ENCODE assay signal across 8 cellular contexts in the genomic region with DNA sequence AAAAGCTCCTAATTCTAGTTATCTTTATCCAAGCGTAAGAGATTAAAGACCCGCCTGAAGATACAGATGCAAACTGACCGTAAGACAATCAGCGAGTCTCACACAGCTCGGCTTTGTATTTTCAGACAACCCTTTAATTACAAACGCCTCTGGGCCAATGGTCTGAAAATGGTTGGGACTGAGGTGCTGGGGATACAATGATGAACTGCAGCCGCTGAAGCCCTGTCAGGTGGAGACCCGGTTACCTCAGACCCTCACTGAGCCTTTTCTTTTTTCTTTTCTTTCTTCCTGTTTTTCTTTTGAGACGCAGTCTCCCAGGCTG. TPM values are rescaled to one million over a fixed set of nuclear protein-coding genes. Genes with fewer than 3 reads are reported as not detected.
DNase-seq lines count a peak whose midpoint lies in the region; ATAC-seq and TF ChIP-seq lines count a peak whose summit lies in the region.

No MANE protein-coding gene starts in this region.

- H3K4ac ChIP-seq in IMR-90 (ENCODE audit: low read depth, low read length), result peak overlapping the region; percentile 46; the same call in 1 of the 2 replicates

- H4K20me1 ChIP-seq in IMR-90 (ENCODE audit: insufficient read depth, low read length), result no peaks in the 10 kb centered on the region

- peak overlapping the region; percentile 45 for H3K9ac ChIP-seq in IMR-90 (ENCODE audit: low read depth, low read length)

- CTCF ChIA-PET in CD8-positive, alpha-beta memory T cell (lab: Charles Lee), result interaction anchor here (1.1 to 2.6 kb wide), 4 partner anchors 10 to 207 kb away, joined by 3 to 10 read pairs (median 4); partner anchors contain the start of gene PPP4R3B
- CTCF ChIA-PET in IMR-90 (lab: Yijun Ruan, JAX), result no interaction called here

- peak overlapping the region; percentile 51 to 78 for H4K8ac ChIP-seq in IMR-90 (ENCODE audit: low read depth in 2 of 2, low read length in 2 of 2)

- peaks cover 4% of the 10 kb centered on the region for H3K4me1 ChIP-seq in CD8-positive, alpha-beta memory T cell (ENCODE audit: insufficient read depth, low read length)
- H3K4me1 ChIP-seq in IMR-90 (ENCODE audit: control insufficient read depth, insufficient read depth, low read length) (peaks cover 2% of the 10 kb centered on the region; the same call in 1 of the 2 replicates), right cardiac atrium (ENCODE audit: control insufficient read depth, insufficient read depth, low read length) (no peaks in the 10 kb centered on the region)

- peak overlapping the region; percentile 98 for H2AFZ ChIP-seq in IMR-90 (replicated peaks; ENCODE audit: low read length, poor library complexity)

- H2BK20ac ChIP-seq in IMR-90 (ENCODE audit: low read depth, low read length), result no peak overlapping the region

- H2BK120ac ChIP-seq in IMR-90 (ENCODE audit: low read depth, low read length), result no peak overlapping the region

- in situ Hi-C loops in IMR-90 (cut with MboI; ENCODE audit: low sequenced_read_pairs), result no loop called here

- H4K5ac ChIP-seq in IMR-90 (ENCODE audit: low read depth, low read length), result peak overlapping the region; percentile 43

- peaks cover 0 to 22% (median 2%) of the 10 kb centered on the region in 3 donors for H3K36me3 Mint-ChIP-seq in CD8-positive, alpha-beta memory T cell
- peaks cover 9% of the 10 kb centered on the region for H3K36me3 Mint-ChIP-seq in activated T-helper 2 cell treated with anti-CD3 and anti-CD28 coated beads, Interferon-gamma antibody, Interleukin-2, Interleukin-4, amounts not matched to agents 10 μg/mL and 5 μg/mL and 100 μg/mL, durations not matched to agents 14 hours and 24 hours and 36 hours (ENCODE audit: low read depth)

- peak overlapping the region; percentile 22 for H2BK5ac ChIP-seq in IMR-90 (ENCODE audit: low read depth, low read length, poor library complexity, severe bottlenecking)

- 29% methylated on average over 1 of the region's 9 CpGs; no CpG with 5 or more reads in 1 of the 2 experiments for WGBS in IMR-90 (ENCODE audit: extremely low coverage in 2 of 2, insufficient read length in 1 of 2), 2 experiments
- 16% methylated on average over 9 of the region's 9 CpGs for WGBS in right cardiac atrium

- peaks cover 12 to 22% of the 10 kb centered on the region in 2 experiments for H3K79me1 ChIP-seq in IMR-90 (ENCODE audit: low read depth in 1 of 2, low read length in 2 of 2)

- H3K4me1 Mint-ChIP-seq in CD8-positive, alpha-beta memory T cell, result peaks cover 14 to 26% (median 24%) of the 10 kb centered on the region in 3 donors
- peaks cover 13% of the 10 kb centered on the region for H3K4me1 Mint-ChIP-seq in activated T-helper 2 cell treated with anti-CD3 and anti-CD28 coated beads, Interferon-gamma antibody, Interleukin-2, Interleukin-4, amounts not matched to agents 10 μg/mL and 5 μg/mL and 100 μg/mL, durations not matched to agents 14 hours and 24 hours and 36 hours (ENCODE audit: low read depth)

- no peak overlapping the region for H3K56ac ChIP-seq in IMR-90 (ENCODE audit: extremely low read depth, insufficient read depth, low read length)

- TF ChIP-seq POLR2A in IMR-90 (IDR thresholded peaks at IDR 0.05; ENCODE audit: low read depth, low read length), result no peak

- no peak for DNase-seq in CD8-positive, alpha-beta memory T cell
- DNase-seq in IMR-90, result no peak
- DNase-seq in activated T-helper 2 cell treated with anti-CD3 and anti-CD28 coated beads, Interferon-gamma antibody, Interleukin-2, Interleukin-4, amounts not matched to agents 10 μg/mL and 5 μg/mL and 100 μg/mL, durations not matched to agents 14 hours and 24 hours and 36 hours (ENCODE audit: low spot score), result no peak
- DNase-seq in right cardiac atrium, result no peak
- no peak for DNase-seq in sciatic nerve (ENCODE audit: low spot score)
- no peak for DNase-seq in T-helper 9 cell

- TF ChIP-seq CTCF in IMR-90 (conservative IDR thresholded peaks at IDR 0.05; ENCODE audit: low read depth, low read length), result no peak

- peak; percentile 18 for ATAC-seq in GM19351 (IDR thresholded peaks at IDR 0.05; ENCODE audit: unreplicated experiment)
- no peak; the same call in 1 of the 2 replicates for ATAC-seq in IMR-90 (ENCODE audit: low read depth)
- ATAC-seq in right cardiac atrium, result peak; percentile 1 to 22
- ATAC-seq in sciatic nerve, result peak; percentile 5
- ATAC-seq in HG02588 (IDR thresholded peaks at IDR 0.05; ENCODE audit: unreplicated experiment), result no peak

- dilution Hi-C loops in IMR-90 (cut with HindIII; ENCODE audit: low sequenced_read_pairs, unreplicated experiment), result no loop called here

- H4K91ac ChIP-seq in IMR-90 (ENCODE audit: insufficient read depth, low read depth, low read length), result no peak overlapping the region

- no peak overlapping the region for H2BK15ac ChIP-seq in IMR-90 (ENCODE audit: low read depth, low read length)

- H3K4me3 Mint-ChIP-seq in CD8-positive, alpha-beta memory T cell, result peak overlapping the region; percentile 87 to 99 (median 96)
- peak overlapping the region; percentile 93 for H3K4me3 Mint-ChIP-seq in activated T-helper 2 cell treated with anti-CD3 and anti-CD28 coated beads, Interferon-gamma antibody, Interleukin-2, Interleukin-4, amounts not matched to agents 10 μg/mL and 5 μg/mL and 100 μg/mL, durations not matched to agents 14 hours and 24 hours and 36 hours (ENCODE audit: low read depth)

- intact Hi-C loops in IMR-90 (cut with micrococcal nuclease) (no loop called here), right cardiac atrium (cut with DNase I) (no loop called here), sciatic nerve (cut with DNase I) (no loop called here)
- intact Hi-C loops in activated T-helper 2 cell treated with anti-CD3 and anti-CD28 coated beads, Interferon-gamma antibody, Interleukin-2, Interleukin-4, amounts not matched to agents 10 μg/mL and 5 μg/mL and 100 μg/mL, durations not matched to agents 14 hours and 24 hours and 36 hours (cut with micrococcal nuclease), result loop anchor here (1.0 to 5.0 kb wide), 6 partner anchors 11 to 947 kb away; partner anchors contain the start of genes CLHC1, PNPT1, PPP4R3B and RPS27A

- no peaks in the 10 kb centered on the region for H3K27me3 ChIP-seq in CD8-positive, alpha-beta memory T cell (ENCODE audit: insufficient read depth, low read length, poor library complexity, severe bottlenecking)
- no peaks in the 10 kb centered on the region for H3K27me3 ChIP-seq in IMR-90 (ENCODE audit: control insufficient read depth, insufficient read depth, low read length)
- no peaks in the 10 kb centered on the region for H3K27me3 ChIP-seq in right cardiac atrium (ENCODE audit: control insufficient read depth, insufficient read depth)

- BruUV-seq in IMR-90 (replicated peaks; lab: Mats Ljungman, UMichigan), result no TSS peak

- peaks cover 2% of the 10 kb centered on the region for H3K36me3 ChIP-seq in CD8-positive, alpha-beta memory T cell (ENCODE audit: insufficient read depth, low read length)
- no peaks in the 10 kb centered on the region for H3K36me3 ChIP-seq in IMR-90 (ENCODE audit: control insufficient read depth, insufficient read depth, low read length)

- POLR2A ChIA-PET in CD8-positive, alpha-beta memory T cell (lab: Charles Lee), result interaction anchor here (0.8 to 3.0 kb wide), 6 partner anchors 99 to 469 kb away, joined by 3 to 41 read pairs (median 6); partner anchors contain the start of genes CCDC88A, CLHC1, MTIF2 and PPP4R3B
- POLR2A ChIA-PET in IMR-90 (lab: Charles Lee; ENCODE audit: unreplicated experiment), result no interaction called here

- H3K4me3 ChIP-seq in CD8-positive, alpha-beta memory T cell (ENCODE audit: low read length), result peak overlapping the region; percentile 99
- peak overlapping the region; percentile 79 for H3K4me3 ChIP-seq in IMR-90 (ENCODE audit: insufficient read depth, low read depth, low read length)
- H3K4me3 ChIP-seq in right cardiac atrium (ENCODE audit: low read length), result peak overlapping the region; percentile 71

- 0 out of 2 replicates have a peak, but pooled peaks cover 6% of the 10 kb centered on the region for H3K9me1 ChIP-seq in IMR-90 (ENCODE audit: insufficient read depth, low read length)

- H3K9me3 Mint-ChIP-seq in CD8-positive, alpha-beta memory T cell, result no peaks in the 10 kb centered on the region
- H3K9me3 Mint-ChIP-seq in activated T-helper 2 cell treated with anti-CD3 and anti-CD28 coated beads, Interferon-gamma antibody, Interleukin-2, Interleukin-4, amounts not matched to agents 10 μg/mL and 5 μg/mL and 100 μg/mL, durations not matched to agents 14 hours and 24 hours and 36 hours, result no peaks in the 10 kb centered on the region

- no peaks in the 10 kb centered on the region for H3K9me3 ChIP-seq in CD8-positive, alpha-beta memory T cell (ENCODE audit: low read length)
- H3K9me3 ChIP-seq in IMR-90 (ENCODE audit: control insufficient read depth, insufficient read depth, low read length) (no peaks in the 10 kb centered on the region), right cardiac atrium (ENCODE audit: control insufficient read depth, low read length) (no peaks in the 10 kb centered on the region)

- peak overlapping the region; percentile 97 for H3K27ac ChIP-seq in CD8-positive, alpha-beta memory T cell (ENCODE audit: low read depth, low read length)
- H3K27ac ChIP-seq in IMR-90 (ENCODE audit: insufficient read depth, low read length), result no peak overlapping the region
- H3K27ac ChIP-seq in right cardiac atrium (ENCODE audit: low read length), result peak overlapping the region; percentile 77

- peak overlapping the region; percentile 80; the same call in 1 of the 2 replicates for H3K14ac ChIP-seq in IMR-90 (replicated peaks; ENCODE audit: low read depth, low read length)

- peaks cover 0 to 5% of the 10 kb centered on the region in 2 donors for H3K27me3 Mint-ChIP-seq in CD8-positive, alpha-beta memory T cell
- peaks cover 3% of the 10 kb centered on the region for H3K27me3 Mint-ChIP-seq in activated T-helper 2 cell treated with anti-CD3 and anti-CD28 coated beads, Interferon-gamma antibody, Interleukin-2, Interleukin-4, amounts not matched to agents 10 μg/mL and 5 μg/mL and 100 μg/mL, durations not matched to agents 14 hours and 24 hours and 36 hours (ENCODE audit: low read depth)

- H3K4me2 ChIP-seq in IMR-90 (ENCODE audit: low read depth, low read length), result peak overlapping the region; percentile 91

- H3K27ac Mint-ChIP-seq in CD8-positive, alpha-beta memory T cell, result peak overlapping the region; percentile 95 to 100 (median 99)
- H3K27ac Mint-ChIP-seq in activated T-helper 2 cell treated with anti-CD3 and anti-CD28 coated beads, Interferon-gamma antibody, Interleukin-2, Interleukin-4, amounts not matched to agents 10 μg/mL and 5 μg/mL and 100 μg/mL, durations not matched to agents 14 hours and 24 hours and 36 hours, result peak overlapping the region; percentile 86

- no peak overlapping the region for H3K18ac ChIP-seq in IMR-90 (ENCODE audit: low read depth, low read length)

- no peak for TF ChIP-seq RAD21 in IMR-90 (IDR thresholded peaks at IDR 0.05; ENCODE audit: low read length)

- H2AK9ac ChIP-seq in IMR-90 (replicated peaks; ENCODE audit: low read depth, low read length, poor library complexity), result peak overlapping the region; percentile 83

- H3K23ac ChIP-seq in IMR-90 (ENCODE audit: low read depth, low read length), result peak overlapping the region; percentile 23; the same call in 1 of the 2 replicates

- H2AK5ac ChIP-seq in IMR-90 (ENCODE audit: low read depth, low read length), result 0 out of 2 replicates have a peak overlapping the region, but pooled peaks have one; percentile 23

RNA-seq across cellular contexts. Expression of gene CFAP36, which starts 0.7 kb away (rescaled TPM):
- total RNA-seq in CD8-positive, alpha-beta memory T cell, result 10 to 100 TPM; 27.6 TPM
- polyA plus RNA-seq in CD8-positive, alpha-beta memory T cell, result 30.9 TPM
- total RNA-seq in IMR-90 (2012; rRNA removed), result 11.1 and 32.8 TPM in 2 replicates
- polyA plus RNA-seq in IMR-90 (2012; rRNA removed), result 13.5 and 16.8 TPM in 2 replicates
- 2.4 TPM in 2 replicates for polyA plus RNA-seq in IMR-90 (2012; cell fraction: cytosol; rRNA removed)
- 1.1 and 11.6 TPM in 2 replicates for polyA plus RNA-seq in IMR-90 (2012; cell fraction: nucleus; rRNA removed; ENCODE audit: low replicate concordance)
- 23.7 and 27.3 TPM in 2 replicates for total RNA-seq in activated T-helper 2 cell treated with anti-CD3 and anti-CD28 coated beads, Interferon-gamma antibody, Interleukin-2, Interleukin-4, amounts not matched to agents 10 μg/mL and 5 μg/mL and 100 μg/mL, durations not matched to agents 14 hours and 24 hours and 36 hours
- 10 to 100 TPM; 26.0 to 30.5 (median 28.9) TPM for total RNA-seq in right cardiac atrium
- polyA plus RNA-seq in right cardiac atrium, result 33.2 TPM
- 50.3 TPM for total RNA-seq in sciatic nerve

Comparison
In these comparisons a context has a peak if more than half of its experiments do, and no peak if none do; other contexts are left out.
1. ATAC-seq: peak in GM19351 (single experiment), right cardiac atrium (2 of 2) and sciatic nerve (single experiment); none in IMR-90 (single experiment) and HG02588 (single experiment).
2. Peak in every context shown above with its lines, with median percentiles within 50 percentile points of each other: H3K4me3 ChIP-seq.